1 cellular context compared by ENCODE assay signal in the genomic region with DNA sequence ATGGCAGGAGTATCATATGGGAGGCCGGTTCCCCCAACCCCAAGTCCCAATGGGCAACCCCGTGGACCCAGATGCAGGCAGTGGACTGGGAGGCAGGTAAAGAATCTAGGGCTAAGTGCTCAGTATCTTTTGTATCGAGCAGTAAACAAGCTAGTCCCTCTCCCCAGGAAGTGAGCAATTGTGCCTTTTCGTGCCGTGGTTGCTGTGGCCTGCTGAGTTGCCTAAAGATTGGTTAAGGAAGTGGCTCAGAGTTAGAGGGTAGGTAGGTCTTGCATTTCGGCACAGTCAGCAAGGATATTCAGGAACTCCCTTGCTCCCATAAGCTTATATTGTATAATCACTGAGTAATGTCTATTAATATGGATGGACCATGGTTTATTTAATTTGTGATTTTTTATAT.
TF ChIP-seq lines count a peak whose summit lies in the region.

No MANE protein-coding gene starts in this region.

TF ChIP-seq in WTC11, 78 proteins besides CTCF, POLR2A, EP300 and RAD21 (continued from another document):
- TF ChIP-seq, protein P1, sequence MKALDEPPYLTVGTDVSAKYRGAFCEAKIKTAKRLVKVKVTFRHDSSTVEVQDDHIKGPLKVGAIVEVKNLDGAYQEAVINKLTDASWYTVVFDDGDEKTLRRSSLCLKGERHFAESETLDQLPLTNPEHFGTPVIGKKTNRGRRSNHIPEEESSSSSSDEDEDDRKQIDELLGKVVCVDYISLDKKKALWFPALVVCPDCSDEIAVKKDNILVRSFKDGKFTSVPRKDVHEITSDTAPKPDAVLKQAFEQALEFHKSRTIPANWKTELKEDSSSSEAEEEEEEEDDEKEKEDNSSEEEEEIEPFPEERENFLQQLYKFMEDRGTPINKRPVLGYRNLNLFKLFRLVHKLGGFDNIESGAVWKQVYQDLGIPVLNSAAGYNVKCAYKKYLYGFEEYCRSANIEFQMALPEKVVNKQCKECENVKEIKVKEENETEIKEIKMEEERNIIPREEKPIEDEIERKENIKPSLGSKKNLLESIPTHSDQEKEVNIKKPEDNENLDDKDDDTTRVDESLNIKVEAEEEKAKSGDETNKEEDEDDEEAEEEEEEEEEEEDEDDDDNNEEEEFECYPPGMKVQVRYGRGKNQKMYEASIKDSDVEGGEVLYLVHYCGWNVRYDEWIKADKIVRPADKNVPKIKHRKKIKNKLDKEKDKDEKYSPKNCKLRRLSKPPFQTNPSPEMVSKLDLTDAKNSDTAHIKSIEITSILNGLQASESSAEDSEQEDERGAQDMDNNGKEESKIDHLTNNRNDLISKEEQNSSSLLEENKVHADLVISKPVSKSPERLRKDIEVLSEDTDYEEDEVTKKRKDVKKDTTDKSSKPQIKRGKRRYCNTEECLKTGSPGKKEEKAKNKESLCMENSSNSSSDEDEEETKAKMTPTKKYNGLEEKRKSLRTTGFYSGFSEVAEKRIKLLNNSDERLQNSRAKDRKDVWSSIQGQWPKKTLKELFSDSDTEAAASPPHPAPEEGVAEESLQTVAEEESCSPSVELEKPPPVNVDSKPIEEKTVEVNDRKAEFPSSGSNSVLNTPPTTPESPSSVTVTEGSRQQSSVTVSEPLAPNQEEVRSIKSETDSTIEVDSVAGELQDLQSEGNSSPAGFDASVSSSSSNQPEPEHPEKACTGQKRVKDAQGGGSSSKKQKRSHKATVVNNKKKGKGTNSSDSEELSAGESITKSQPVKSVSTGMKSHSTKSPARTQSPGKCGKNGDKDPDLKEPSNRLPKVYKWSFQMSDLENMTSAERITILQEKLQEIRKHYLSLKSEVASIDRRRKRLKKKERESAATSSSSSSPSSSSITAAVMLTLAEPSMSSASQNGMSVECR (CRISPR knock-in tag; IDR thresholded peaks at IDR 0.05; ENCODE audit: borderline replicate concordance) = no peak
- TF ChIP-seq, protein P2, sequence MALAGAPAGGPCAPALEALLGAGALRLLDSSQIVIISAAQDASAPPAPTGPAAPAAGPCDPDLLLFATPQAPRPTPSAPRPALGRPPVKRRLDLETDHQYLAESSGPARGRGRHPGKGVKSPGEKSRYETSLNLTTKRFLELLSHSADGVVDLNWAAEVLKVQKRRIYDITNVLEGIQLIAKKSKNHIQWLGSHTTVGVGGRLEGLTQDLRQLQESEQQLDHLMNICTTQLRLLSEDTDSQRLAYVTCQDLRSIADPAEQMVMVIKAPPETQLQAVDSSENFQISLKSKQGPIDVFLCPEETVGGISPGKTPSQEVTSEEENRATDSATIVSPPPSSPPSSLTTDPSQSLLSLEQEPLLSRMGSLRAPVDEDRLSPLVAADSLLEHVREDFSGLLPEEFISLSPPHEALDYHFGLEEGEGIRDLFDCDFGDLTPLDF (CRISPR knock-in tag; IDR thresholded peaks at IDR 0.05) = no peak
- TF ChIP-seq GTF2I (CRISPR knock-in tag; conservative IDR thresholded peaks at IDR 0.05) (no peak), ZNF317 (CRISPR knock-in tag; IDR thresholded peaks at IDR 0.05; ENCODE audit: borderline replicate concordance, low read depth) (no peak), JAZF1 (CRISPR knock-in tag; IDR thresholded peaks at IDR 0.05) (no peak), MXD4 (CRISPR knock-in tag; IDR thresholded peaks at IDR 0.05; ENCODE audit: borderline replicate concordance) (no peak), HMGA2 (CRISPR knock-in tag; IDR thresholded peaks at IDR 0.05) (no peak)
- TF ChIP-seq, protein P3, sequence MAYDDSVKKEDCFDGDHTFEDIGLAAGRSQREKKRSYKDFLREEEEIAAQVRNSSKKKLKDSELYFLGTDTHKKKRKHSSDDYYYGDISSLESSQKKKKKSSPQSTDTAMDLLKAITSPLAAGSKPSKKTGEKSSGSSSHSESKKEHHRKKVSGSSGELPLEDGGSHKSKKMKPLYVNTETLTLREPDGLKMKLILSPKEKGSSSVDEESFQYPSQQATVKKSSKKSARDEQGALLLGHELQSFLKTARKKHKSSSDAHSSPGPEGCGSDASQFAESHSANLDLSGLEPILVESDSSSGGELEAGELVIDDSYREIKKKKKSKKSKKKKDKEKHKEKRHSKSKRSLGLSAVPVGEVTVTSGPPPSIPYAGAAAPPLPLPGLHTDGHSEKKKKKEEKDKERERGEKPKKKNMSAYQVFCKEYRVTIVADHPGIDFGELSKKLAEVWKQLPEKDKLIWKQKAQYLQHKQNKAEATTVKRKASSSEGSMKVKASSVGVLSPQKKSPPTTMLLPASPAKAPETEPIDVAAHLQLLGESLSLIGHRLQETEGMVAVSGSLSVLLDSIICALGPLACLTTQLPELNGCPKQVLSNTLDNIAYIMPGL (CRISPR knock-in tag; IDR thresholded peaks at IDR 0.05) = no peak
- TF ChIP-seq, protein P4, sequence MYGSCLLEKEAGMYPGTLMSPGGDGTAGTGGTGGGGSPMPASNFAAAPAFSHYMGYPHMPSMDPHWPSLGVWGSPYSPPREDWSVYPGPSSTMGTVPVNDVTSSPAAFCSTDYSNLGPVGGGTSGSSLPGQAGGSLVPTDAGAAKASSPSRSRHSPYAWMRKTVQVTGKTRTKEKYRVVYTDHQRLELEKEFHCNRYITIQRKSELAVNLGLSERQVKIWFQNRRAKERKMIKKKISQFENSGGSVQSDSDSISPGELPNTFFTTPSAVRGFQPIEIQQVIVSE (CRISPR knock-in tag; IDR thresholded peaks at IDR 0.05; ENCODE audit: borderline replicate concordance) = no peak
